ENCODE assay signal across 26 cellular contexts in genomic region chr2:203715744-203716143, GRCh38. TPM values are rescaled to one million over a fixed set of nuclear protein-coding genes. Genes with fewer than 3 reads are reported as not detected.
DNase-seq lines count a peak whose midpoint lies in the region; TF ChIP-seq lines count a peak whose summit lies in the region.
"Had no signal": no experiment of that assay in that cellular context is flagged by ENCODE, and none has a peak within 500 bp of the region (broad histone marks: within the 10 kb centered on the region; RNA-seq: fewer than 3 reads in every experiment).

No MANE protein-coding gene starts in this region.

- no peaks in the 10 kb centered on the region for H3K27me3 ChIP-seq in CD8-positive, alpha-beta memory T cell (ENCODE audit: insufficient read depth, low read length, poor library complexity, severe bottlenecking)
- H3K27me3 ChIP-seq in effector memory CD4-positive, alpha-beta T cell (replicated peaks; ENCODE audit: control insufficient read depth, insufficient read depth, low read length, poor library complexity, severe bottlenecking): no peaks in the 10 kb centered on the region
- no peaks in the 10 kb centered on the region for H3K27me3 ChIP-seq in SJCRH30
- H3K27me3 ChIP-seq: esophagus squamous epithelium, neutrophil, upper lobe of right lung had no signal

- DNase-seq in T-helper 2 cell treated with Interferon-gamma antibody and Interleukin-4, amounts not matched to agents 5 μg/mL and 100 μg/mL, for 36 hours (ENCODE audit: low spot score): no peak
- DNase-seq in T-helper 2 cell: no peak
- DNase-seq in CD8-positive, alpha-beta memory T cell: no peak
- no peak for DNase-seq in activated CD4-positive, alpha-beta memory T cell treated with anti-CD3 and anti-CD28 coated beads, Interleukin-2, amount 10 ng/mL, durations not matched to agents 7 days and 5 days
- DNase-seq in effector memory CD4-positive, alpha-beta T cell: no peak
- DNase-seq in SJCRH30: no peak
- DNase-seq in erythroblast (lab: John Stamatoyannopoulos, UW): no peak
- no peak for DNase-seq in cortex of kidney (lab: John Stamatoyannopoulos, UW)
- DNase-seq: activated CD4-positive, alpha-beta T cell treated with anti-CD3 and anti-CD28 coated beads for 4 hours; aorta; Calu3; cerebellar nuclear complex; effector CD8-positive, alpha-beta T cell; esophagus squamous epithelium; H7; Kasumi-1; lower lobe of right lung; NCI-H1092 treated with DMSO at 0.1 percent for 48 hours; NCI-H2107; NCI-H524; stimulated activated CD4-positive, alpha-beta T cell treated with anti-CD3 and anti-CD28 coated beads, Interleukin-4, amount 100 ng/mL, for 24 hours; upper lobe of right lung had no signal

- H3K27ac ChIP-seq in CD8-positive, alpha-beta memory T cell (ENCODE audit: low read depth, low read length): no peak overlapping the region
- H3K27ac ChIP-seq in effector memory CD4-positive, alpha-beta T cell (ENCODE audit: insufficient read depth, low read length, poor library complexity, severe bottlenecking): peak overlapping the region; percentile 49
- no peak overlapping the region for H3K27ac ChIP-seq in SJCRH30
- H3K27ac ChIP-seq: 22Rv1, lower lobe of right lung, neutrophil, upper lobe of right lung had no signal

- POLR2A ChIA-PET in CD8-positive, alpha-beta memory T cell (lab: Charles Lee): interaction anchor here (1.1 to 2.0 kb wide), 2 partner anchors 9 to 25 kb away, joined by 4 to 7 read pairs; no protein-coding TSS in a partner anchor
- POLR2A ChIA-PET in activated CD4-positive, alpha-beta memory T cell treated with anti-CD3 and anti-CD28 coated beads, Interleukin-2, amount 10 ng/mL, durations not matched to agents 7 days and 5 days (lab: Charles Lee): interaction anchor here (1.5 to 21.4 kb wide), 6 partner anchors 8 to 156 kb away, joined by 6 to 859 read pairs (median 272); partner anchors contain the start of genes CD28 and CTLA4

- H3K36me3 ChIP-seq in CD8-positive, alpha-beta memory T cell (ENCODE audit: insufficient read depth, low read length): no peaks in the 10 kb centered on the region
- H3K36me3 ChIP-seq in effector memory CD4-positive, alpha-beta T cell (ENCODE audit: control insufficient read depth, insufficient read depth, low read length): peaks cover 4% of the 10 kb centered on the region
- no peaks in the 10 kb centered on the region for H3K36me3 ChIP-seq in SJCRH30
- H3K36me3 ChIP-seq: esophagus squamous epithelium, lower lobe of right lung, neutrophil, upper lobe of right lung had no signal

- no peaks in the 10 kb centered on the region for H3K9me3 Mint-ChIP-seq in T-helper 2 cell treated with Interferon-gamma antibody and Interleukin-4, amounts not matched to agents 5 μg/mL and 100 μg/mL, for 36 hours
- H3K9me3 Mint-ChIP-seq in CD8-positive, alpha-beta memory T cell: peaks cover 0 to 5% (median 0%) of the 10 kb centered on the region in 5 donors
- peaks cover 2% of the 10 kb centered on the region for H3K9me3 Mint-ChIP-seq in activated CD4-positive, alpha-beta memory T cell treated with anti-CD3 and anti-CD28 coated beads, Interleukin-2, amount 10 ng/mL, durations not matched to agents 7 days and 5 days

- no peaks in the 10 kb centered on the region for H3K9me3 ChIP-seq in CD8-positive, alpha-beta memory T cell (ENCODE audit: low read length)
- H3K9me3 ChIP-seq in effector memory CD4-positive, alpha-beta T cell (ENCODE audit: control insufficient read depth, low read length): no peaks in the 10 kb centered on the region
- H3K9me3 ChIP-seq in SJCRH30 (replicated peaks): no peaks in the 10 kb centered on the region
- H3K9me3 ChIP-seq: esophagus squamous epithelium, lower lobe of right lung, neutrophil, upper lobe of right lung had no signal

- H3K4me3 ChIP-seq in CD8-positive, alpha-beta memory T cell (ENCODE audit: low read length): no peak overlapping the region
- peak overlapping the region; percentile 23 for H3K4me3 ChIP-seq in effector memory CD4-positive, alpha-beta T cell (ENCODE audit: insufficient read depth, low read depth, low read length, poor library complexity, severe bottlenecking)
- no peak overlapping the region for H3K4me3 ChIP-seq in SJCRH30
- H3K4me3 ChIP-seq: esophagus squamous epithelium, lower lobe of right lung, upper lobe of right lung had no signal

- H3K36me3 Mint-ChIP-seq in T-helper 2 cell treated with Interferon-gamma antibody and Interleukin-4, amounts not matched to agents 5 μg/mL and 100 μg/mL, for 36 hours (ENCODE audit: low read depth): peaks cover 67% of the 10 kb centered on the region
- H3K36me3 Mint-ChIP-seq in CD8-positive, alpha-beta memory T cell: peaks cover 19 to 67% (median 22%) of the 10 kb centered on the region in 3 donors
- H3K36me3 Mint-ChIP-seq in activated CD4-positive, alpha-beta memory T cell treated with anti-CD3 and anti-CD28 coated beads, Interleukin-2, amount 10 ng/mL, durations not matched to agents 7 days and 5 days (ENCODE audit: low read depth): peaks cover 86% of the 10 kb centered on the region

- H3K27me3 Mint-ChIP-seq in T-helper 2 cell treated with Interferon-gamma antibody and Interleukin-4, amounts not matched to agents 5 μg/mL and 100 μg/mL, for 36 hours (ENCODE audit: low read depth): no peaks in the 10 kb centered on the region
- H3K27me3 Mint-ChIP-seq in CD8-positive, alpha-beta memory T cell: peaks cover 0 to 4% of the 10 kb centered on the region in 2 donors
- no peaks in the 10 kb centered on the region for H3K27me3 Mint-ChIP-seq in activated CD4-positive, alpha-beta memory T cell treated with anti-CD3 and anti-CD28 coated beads, Interleukin-2, amount 10 ng/mL, durations not matched to agents 7 days and 5 days

- peak overlapping the region; percentile 58 for H3K4me3 Mint-ChIP-seq in T-helper 2 cell treated with Interferon-gamma antibody and Interleukin-4, amounts not matched to agents 5 μg/mL and 100 μg/mL, for 36 hours
- peak overlapping the region in 6 of 7 donors; percentile 6 to 79 (median 54) for H3K4me3 Mint-ChIP-seq in CD8-positive, alpha-beta memory T cell
- H3K4me3 Mint-ChIP-seq in activated CD4-positive, alpha-beta memory T cell treated with anti-CD3 and anti-CD28 coated beads, Interleukin-2, amount 10 ng/mL, durations not matched to agents 7 days and 5 days: peak overlapping the region; percentile 47

- H3K4me1 Mint-ChIP-seq in T-helper 2 cell treated with Interferon-gamma antibody and Interleukin-4, amounts not matched to agents 5 μg/mL and 100 μg/mL, for 36 hours (ENCODE audit: low read depth): peaks cover 84% of the 10 kb centered on the region
- H3K4me1 Mint-ChIP-seq in CD8-positive, alpha-beta memory T cell: peaks cover 92 to 99% (median 99%) of the 10 kb centered on the region in 3 donors
- H3K4me1 Mint-ChIP-seq in activated CD4-positive, alpha-beta memory T cell treated with anti-CD3 and anti-CD28 coated beads, Interleukin-2, amount 10 ng/mL, durations not matched to agents 7 days and 5 days: peaks cover 99% of the 10 kb centered on the region

- CTCF ChIA-PET in CD8-positive, alpha-beta memory T cell (lab: Charles Lee): interaction anchor here (6.8 to 7.8 kb wide), 2 partner anchors 8 to 24 kb away, joined by 48 to 63 read pairs; partner anchors contain the start of gene CD28
- CTCF ChIA-PET in activated CD4-positive, alpha-beta memory T cell treated with anti-CD3 and anti-CD28 coated beads, Interleukin-2, amount 10 ng/mL, durations not matched to agents 7 days and 5 days (lab: Charles Lee): interaction anchor here (2.9 kb wide), 1 partner anchor 24 kb away, joined by 11 read pairs; no protein-coding TSS in a partner anchor

- H3K27ac Mint-ChIP-seq in T-helper 2 cell treated with Interferon-gamma antibody and Interleukin-4, amounts not matched to agents 5 μg/mL and 100 μg/mL, for 36 hours: peak overlapping the region; percentile 62
- peak overlapping the region; percentile 65 to 99 (median 90) for H3K27ac Mint-ChIP-seq in CD8-positive, alpha-beta memory T cell
- peak overlapping the region; percentile 68 for H3K27ac Mint-ChIP-seq in activated CD4-positive, alpha-beta memory T cell treated with anti-CD3 and anti-CD28 coated beads, Interleukin-2, amount 10 ng/mL, durations not matched to agents 7 days and 5 days

- no peak for TF ChIP-seq POLR2A in erythroblast (IDR thresholded peaks at IDR 0.05; ENCODE audit: low read length)

- peaks cover 98% of the 10 kb centered on the region for H3K4me1 ChIP-seq in CD8-positive, alpha-beta memory T cell (ENCODE audit: insufficient read depth, low read length)
- peaks cover 65% of the 10 kb centered on the region for H3K4me1 ChIP-seq in effector memory CD4-positive, alpha-beta T cell (ENCODE audit: control insufficient read depth, insufficient read depth, low read length, poor library complexity, severe bottlenecking)
- no peaks in the 10 kb centered on the region for H3K4me1 ChIP-seq in SJCRH30

RNA-seq across cellular contexts. Expression of gene CD28, which starts 9.3 kb away (rescaled TPM):
- total RNA-seq in CD8-positive, alpha-beta memory T cell: 10 to 100 TPM; 64.1 to 66.4 TPM
- polyA plus RNA-seq in CD8-positive, alpha-beta memory T cell: 61.1 TPM
- 100 to 1,000 TPM; 194 to 205 TPM for total RNA-seq in activated CD4-positive, alpha-beta memory T cell treated with anti-CD3 and anti-CD28 coated beads, Interleukin-2, amount 10 ng/mL, durations not matched to agents 7 days and 5 days
- 0.18 and 0.24 TPM in 2 replicates for total RNA-seq in SJCRH30 (2014; rRNA removed; shearing (Covaris generic))
- total RNA-seq: Calu3, H7, HT-29, renal cortical epithelial cell had no signal

Comparison
In these comparisons a context has a peak if more than half of its experiments do, and no peak if none do; other contexts are left out.
1. RNA of gene CD28, which starts 9.3 kb away (total RNA-seq): 194 to 205 TPM in activated CD4-positive, alpha-beta memory T cell treated with anti-CD3 and anti-CD28 coated beads, Interleukin-2, amount 10 ng/mL, durations not matched to agents 7 days and 5 days and 64.1 to 66.4 TPM in CD8-positive, alpha-beta memory T cell; 0.18 to 0.24 TPM in SJCRH30; every median in the first group is over 10 times any median in the second.
2. Peak in every context shown above with its lines, with median percentiles within 50 percentile points of each other: H3K27ac Mint-ChIP-seq and H3K4me3 Mint-ChIP-seq.